Comparison of ENCODE assay signal across 8 cellular contexts in genomic region chr22:29838599-29838956, GRCh38. TPM values are rescaled to one million over a fixed set of nuclear protein-coding genes. Genes with fewer than 3 reads are reported as not detected.
A peak's percentile ranks its signal among the peaks of the same experiment; 100 is the strongest.
DNase-seq lines count a peak whose midpoint lies in the region; ATAC-seq and TF ChIP-seq lines count a peak whose summit lies in the region.

No MANE protein-coding gene starts in this region.

- H3K27ac Mint-ChIP-seq in brain = peak overlapping the region; percentile 93 to 99 (median 97)
- H3K27ac Mint-ChIP-seq in mesothelial cell of epicardium = peak overlapping the region; percentile 92

- H3K27me3 Mint-ChIP-seq in brain (peaks cover 10% of the 10 kb centered on the region), mesothelial cell of epicardium (ENCODE audit: low read depth) (no peaks in the 10 kb centered on the region)

- DNase-seq in AG10803 (ENCODE audit: low read depth) (no peak), mesothelial cell of epicardium (ENCODE audit: low spot score in 2 of 2, unreplicated experiment in 2 of 2) (no peak), iPS-NIHi7 (ENCODE audit: extremely low spot score) (no peak), NCI-H524 treated with DMSO at 0.1 percent for 48 hours (lab: John Stamatoyannopoulos, UW) (no peak)
- no peak for DNase-seq in stimulated activated CD4-positive, alpha-beta T cell treated with anti-CD3 and anti-CD28 coated beads, Interleukin-12 subunit alpha, Interleukin-12 subunit beta, amount 100 ng/mL, for 4 hours
- no peak for DNase-seq in activated CD8-positive, alpha-beta memory T cell treated with anti-CD3 and anti-CD28 coated beads, Interleukin-2, amount 50 U/mL, for 4 hours

- peak overlapping the region; percentile 57 for H3K4me3 ChIP-seq in AG10803 (ENCODE audit: low read length)

- peak; percentile 4 for ATAC-seq in HG02840 (IDR thresholded peaks at IDR 0.05; ENCODE audit: low FRiP score, unreplicated experiment)

- H3K9me3 Mint-ChIP-seq in brain (peaks cover 0 to 12% (median 0%) of the 10 kb centered on the region in 5 experiments), mesothelial cell of epicardium (no peaks in the 10 kb centered on the region)

- TF ChIP-seq CTCF in AG10803 (conservative IDR thresholded peaks at IDR 0.05; ENCODE audit: low read length) (no peak), brain (conservative IDR thresholded peaks at IDR 0.05) (no peak), mesothelial cell of epicardium (IDR thresholded peaks at IDR 0.05; ENCODE audit: unreplicated experiment) (no peak)

- H3K4me3 Mint-ChIP-seq in brain = peak overlapping the region; percentile 95 to 97 (median 95)
- H3K4me3 Mint-ChIP-seq in mesothelial cell of epicardium = peak overlapping the region; percentile 89

- H3K36me3 Mint-ChIP-seq in brain = peaks cover 14% of the 10 kb centered on the region
- peaks cover 2% of the 10 kb centered on the region for H3K36me3 Mint-ChIP-seq in mesothelial cell of epicardium

- H3K4me1 Mint-ChIP-seq in brain = peaks cover 37% of the 10 kb centered on the region
- peaks cover 19% of the 10 kb centered on the region for H3K4me1 Mint-ChIP-seq in mesothelial cell of epicardium

RNA-seq across cellular contexts. Expression of gene ASCC2, which starts 0.5 kb away (rescaled TPM):
- polyA plus RNA-seq in brain (ENCODE audit: insufficient read depth, low read depth, low replicate concordance) = 40.8 TPM
- 53.4 to 58.2 TPM (median 57.1 TPM) in 3 replicates for total RNA-seq in mesothelial cell of epicardium

RNA-seq across cellular contexts. Expression of gene MTMR3, which starts 44.4 kb away (rescaled TPM):
- 22.8 TPM for polyA plus RNA-seq in brain (ENCODE audit: insufficient read depth, low read depth, low replicate concordance)
- 54.4 to 58.8 TPM (median 58.7 TPM) in 3 replicates for total RNA-seq in mesothelial cell of epicardium
